ENCODE assay signal across 1 cellular context in the genomic region with DNA sequence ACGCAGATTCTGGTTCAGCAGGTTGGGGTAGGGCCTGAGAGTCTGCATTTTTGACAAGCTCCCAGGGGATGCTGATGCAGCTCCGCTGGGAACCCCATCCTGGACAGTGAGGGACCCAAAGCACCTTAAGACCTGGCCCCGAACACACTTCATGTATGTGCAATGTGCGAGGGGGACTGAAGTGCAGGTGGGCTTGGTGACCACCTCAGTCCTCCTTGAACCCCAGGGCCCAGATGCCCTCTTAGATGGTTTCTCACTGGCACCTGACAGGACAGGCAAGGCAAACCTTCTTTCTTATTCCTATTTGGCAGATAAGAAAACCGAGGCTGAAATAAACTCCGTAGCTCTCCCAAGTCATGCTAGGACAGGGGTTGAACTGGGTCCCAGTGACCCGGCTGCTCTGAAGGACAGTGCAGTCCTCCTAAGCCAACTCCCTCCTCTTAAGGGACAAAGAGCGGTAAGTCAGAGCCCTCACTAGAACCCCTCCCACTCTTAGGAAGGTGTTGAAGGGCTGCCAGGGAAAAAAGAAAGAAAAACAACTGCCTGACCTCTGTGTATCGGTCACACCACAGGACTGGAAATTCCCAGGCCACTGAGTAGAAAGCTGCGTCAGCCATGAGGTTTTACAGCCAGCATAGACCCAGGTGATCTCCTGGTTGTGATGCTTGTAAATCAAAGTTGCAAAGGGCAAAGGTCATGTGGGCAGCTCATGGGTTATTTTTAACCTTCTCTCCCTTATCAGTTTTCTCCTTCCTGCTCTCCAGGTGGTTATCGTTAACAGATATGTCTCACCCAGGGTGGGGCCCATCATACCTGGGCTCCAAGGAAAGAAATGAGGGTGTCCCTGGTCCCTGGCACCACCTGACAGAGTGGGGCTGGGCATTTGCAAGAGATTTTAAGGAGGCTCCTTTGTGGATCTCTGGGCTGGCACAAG.
TF ChIP-seq lines count a peak whose summit lies in the region.

No MANE protein-coding gene starts in this region.

TF ChIP-seq in IMR-90, 13 proteins besides CTCF, POLR2A, EP300 and RAD21 (continued from another document):
- TF ChIP-seq SMC3 (IDR thresholded peaks at IDR 0.05; ENCODE audit: low read depth, low read length) (peak; percentile 14; the same call in 1 of the 2 replicates), NFE2L2 (IDR thresholded peaks at IDR 0.05; ENCODE audit: low read depth, low read length) (peak; percentile 61; the same call in 1 of the 2 replicates), MXI1 (IDR thresholded peaks at IDR 0.05; ENCODE audit: borderline replicate concordance, low read depth, low read length) (no peak), BHLHE40 (IDR thresholded peaks at IDR 0.05; ENCODE audit: low read depth, low read length) (peak; percentile 74), RCOR1 (IDR thresholded peaks at IDR 0.05; ENCODE audit: insufficient replicate concordance, low read length) (no peak), CEBPB (IDR thresholded peaks at IDR 0.05; ENCODE audit: low read depth, low read length) (peak; percentile 8; the same call in 1 of the 2 replicates)
TF ChIP-seq in IMR-90: peak in this region for 8.
